13 cellular contexts compared by ENCODE assay signal in the genomic region with DNA sequence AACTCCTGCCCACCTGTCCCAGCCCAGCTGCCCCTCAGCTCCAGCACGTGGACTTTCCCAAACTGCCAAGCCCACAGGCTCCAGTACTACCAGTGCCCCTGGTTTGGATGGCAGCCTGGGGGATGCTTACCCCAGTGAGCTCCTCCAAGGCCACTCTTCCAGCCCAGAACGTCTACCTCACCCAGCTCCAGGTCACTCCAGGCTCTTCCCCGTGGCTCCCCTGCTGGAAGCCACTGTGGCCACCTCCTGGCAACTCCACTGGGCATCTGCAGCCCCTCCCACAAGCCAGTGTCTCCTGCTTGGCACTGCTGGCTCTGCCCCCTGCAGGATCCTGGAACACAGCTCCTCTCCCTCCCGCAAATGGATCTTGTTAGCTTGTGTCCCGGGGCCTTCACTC. TPM values are rescaled to one million over a fixed set of nuclear protein-coding genes. Genes with fewer than 3 reads are reported as not detected.
DNase-seq lines count a peak whose midpoint lies in the region; ATAC-seq and TF ChIP-seq lines count a peak whose summit lies in the region.
"Had no signal": no experiment of that assay in that cellular context is flagged by ENCODE, and none has a peak within 500 bp of the region (broad histone marks: within the 10 kb centered on the region; RNA-seq: fewer than 3 reads in every experiment).

No MANE protein-coding gene starts in this region.

- CTCF ChIA-PET in MCF 10A (lab: Yijun Ruan, JAX): interaction anchor here (0.6 to 19.3 kb wide), 5 partner anchors 27 to 774 kb away, joined by 3 to 398 read pairs (median 3); partner anchors contain the start of gene LMO1
- CTCF ChIA-PET in Panc1 (lab: Charles Lee): interaction anchor here (0.6 kb wide), 1 partner anchor 303 kb away, joined by 3 read pairs; no protein-coding TSS in a partner anchor

- no peaks in the 10 kb centered on the region for H3K4me1 ChIP-seq in breast epithelium
- H3K4me1 ChIP-seq in Panc1 (ENCODE audit: control insufficient read depth, insufficient read depth, low read length): no peaks in the 10 kb centered on the region
- peaks cover 24% of the 10 kb centered on the region for H3K4me1 ChIP-seq in stomach smooth muscle (ENCODE audit: control insufficient read depth, insufficient read depth, low read length)

- POLR2A ChIA-PET in MCF 10A (lab: Yijun Ruan, JAX): interaction anchor here (1.0 to 1.6 kb wide), 2 partner anchors 16 to 29 kb away, joined by 3 to 4 read pairs; partner anchors contain the start of gene LMO1
- POLR2A ChIA-PET in Panc1 (lab: Charles Lee): interaction anchor here (0.5 to 0.7 kb wide), 2 partner anchors 409 to 455 kb away, joined by 3 to 4 read pairs; no protein-coding TSS in a partner anchor

- peak overlapping the region; percentile 34 for H3K4me3 Mint-ChIP-seq in MCF 10A (ENCODE audit: unreplicated experiment)
- H3K4me3 Mint-ChIP-seq: activated naive CD8-positive, alpha-beta T cell treated with anti-CD3 and anti-CD28 coated beads for 36 hours had no signal

- H3K27me3 ChIP-seq in breast epithelium: no peaks in the 10 kb centered on the region
- H3K27me3 ChIP-seq in Panc1 (ENCODE audit: control insufficient read depth, insufficient read depth, low read length): no peaks in the 10 kb centered on the region
- no peaks in the 10 kb centered on the region for H3K27me3 ChIP-seq in stomach smooth muscle (ENCODE audit: control insufficient read depth in 1 of 2, insufficient read depth in 2 of 2, low read length in 2 of 2)

- H3K27ac ChIP-seq in breast epithelium (no peak overlapping the region), Panc1 (ENCODE audit: low read length) (no peak overlapping the region), stomach smooth muscle (ENCODE audit: low read length) (peak overlapping the region; percentile 64)

- intact Hi-C loops in MCF 10A (cut with micrococcal nuclease) (no loop called here), breast epithelium (cut with DNase I; ENCODE audit: low total_unique reads) (no loop called here), Panc1 (cut with micrococcal nuclease; ENCODE audit: unreplicated experiment) (no loop called here), left ventricle myocardium superior (cut with micrococcal nuclease) (no loop called here)

- H3K4me1 Mint-ChIP-seq in MCF 10A (ENCODE audit: insufficient read depth, unreplicated experiment): peaks cover 22% of the 10 kb centered on the region

- in situ Hi-C loops in Panc1 (cut with HindIII; ENCODE audit: low pct_unique_long_range_greater_than_20kb, low sequenced_read_pairs): no loop called here

- ATAC-seq in Panc1 (peak; percentile 44), left ventricle myocardium superior (peak; percentile 39)

- TF ChIP-seq CTCF in MCF 10A (IDR thresholded peaks at IDR 0.05; ENCODE audit: unreplicated experiment): no peak
- no peak for TF ChIP-seq CTCF in breast epithelium (IDR thresholded peaks at IDR 0.05)
- TF ChIP-seq CTCF in Panc1 (IDR thresholded peaks at IDR 0.05): no peak
- TF ChIP-seq CTCF in GM20000 (IDR thresholded peaks at IDR 0.05; ENCODE audit: extremely low read depth, missing control alignments): no peak

- no peaks in the 10 kb centered on the region for H3K27me3 Mint-ChIP-seq in MCF 10A (ENCODE audit: insufficient read depth, unreplicated experiment)
- H3K27me3 Mint-ChIP-seq: activated naive CD8-positive, alpha-beta T cell treated with anti-CD3 and anti-CD28 coated beads for 36 hours had no signal

- TF ChIP-seq POLR2A in breast epithelium (IDR thresholded peaks at IDR 0.05): no peak

- no peaks in the 10 kb centered on the region for H3K9me3 ChIP-seq in breast epithelium
- no peaks in the 10 kb centered on the region for H3K9me3 ChIP-seq in Panc1 (ENCODE audit: control insufficient read depth, insufficient read depth, low read depth, low read length)
- H3K9me3 ChIP-seq in stomach smooth muscle (ENCODE audit: control insufficient read depth in 2 of 2, low read length in 2 of 2): no peaks in the 10 kb centered on the region

- BruUV-seq in MCF 10A (replicated peaks; lab: Mats Ljungman, UMichigan) (no TSS peak), Panc1 (replicated peaks; lab: Mats Ljungman, UMichigan) (no TSS peak)

- H3K4me3 ChIP-seq in breast epithelium (no peak overlapping the region), Panc1 (ENCODE audit: low read depth in 2 of 2, low read length in 2 of 2) (no peak overlapping the region), stomach smooth muscle (ENCODE audit: low read length in 2 of 2) (peak overlapping the region in 1 of 2 donors; percentile 12)

- H3K36me3 ChIP-seq in breast epithelium: no peaks in the 10 kb centered on the region
- no peaks in the 10 kb centered on the region for H3K36me3 ChIP-seq in Panc1 (ENCODE audit: control insufficient read depth, insufficient read depth, low read length)
- H3K36me3 ChIP-seq in stomach smooth muscle (ENCODE audit: control insufficient read depth in 2 of 2, insufficient read depth in 2 of 2, low read length in 2 of 2): no peaks in the 10 kb centered on the region

- H3K36me3 Mint-ChIP-seq in MCF 10A (ENCODE audit: insufficient read depth, unreplicated experiment): no peaks in the 10 kb centered on the region
- H3K36me3 Mint-ChIP-seq: activated naive CD8-positive, alpha-beta T cell treated with anti-CD3 and anti-CD28 coated beads for 36 hours had no signal

- no peaks in the 10 kb centered on the region for H3K9me3 Mint-ChIP-seq in MCF 10A (ENCODE audit: unreplicated experiment)
- H3K9me3 Mint-ChIP-seq: activated naive CD8-positive, alpha-beta T cell treated with anti-CD3 and anti-CD28 coated beads for 36 hours had no signal

- H3K27ac Mint-ChIP-seq in MCF 10A (ENCODE audit: low read depth, unreplicated experiment): no peak overlapping the region
- H3K27ac Mint-ChIP-seq: activated naive CD8-positive, alpha-beta T cell treated with anti-CD3 and anti-CD28 coated beads for 36 hours had no signal

- no peak overlapping the region for H3K9ac ChIP-seq in stomach smooth muscle (ENCODE audit: low read length in 2 of 2)

- DNase-seq in MCF 10A (ENCODE audit: unreplicated experiment) (peak; percentile 39), breast epithelium (ENCODE audit: low spot score in 2 of 2) (no peak), Panc1 (ENCODE audit: low read depth, low spot score) (no peak), left ventricle myocardium superior (no peak), T-helper 2 cell (no peak), GM20000 (ENCODE audit: low spot score) (no peak)
- no peak for DNase-seq in stimulated activated CD4-positive, alpha-beta T cell treated with anti-CD3 and anti-CD28 coated beads, Interleukin-2, amount 100 ng/mL, for 48 hours
- DNase-seq: activated naive CD8-positive, alpha-beta T cell treated with anti-CD3 and anti-CD28 coated beads for 36 hours; cortex of kidney; Kasumi-1; OCI-M1 had no signal

RNA-seq across cellular contexts. Expression of gene LMO1, which starts 29.3 kb away (rescaled TPM):
- total RNA-seq in MCF 10A (2022): not detected in 2 replicates
- total RNA-seq in breast epithelium: not detected
- total RNA-seq in Panc1 (2021; ENCODE audit: unreplicated experiment): not detected
- not detected for polyA plus RNA-seq in Panc1 (2012; ENCODE audit: insufficient read length)
- total RNA-seq in left ventricle myocardium superior: 2.6 TPM
- total RNA-seq: activated naive CD8-positive, alpha-beta T cell treated with anti-CD3 and anti-CD28 coated beads for 36 hours; urinary bladder had no signal
